Comparison of ENCODE assay signal across 1 cellular context in the genomic region with DNA sequence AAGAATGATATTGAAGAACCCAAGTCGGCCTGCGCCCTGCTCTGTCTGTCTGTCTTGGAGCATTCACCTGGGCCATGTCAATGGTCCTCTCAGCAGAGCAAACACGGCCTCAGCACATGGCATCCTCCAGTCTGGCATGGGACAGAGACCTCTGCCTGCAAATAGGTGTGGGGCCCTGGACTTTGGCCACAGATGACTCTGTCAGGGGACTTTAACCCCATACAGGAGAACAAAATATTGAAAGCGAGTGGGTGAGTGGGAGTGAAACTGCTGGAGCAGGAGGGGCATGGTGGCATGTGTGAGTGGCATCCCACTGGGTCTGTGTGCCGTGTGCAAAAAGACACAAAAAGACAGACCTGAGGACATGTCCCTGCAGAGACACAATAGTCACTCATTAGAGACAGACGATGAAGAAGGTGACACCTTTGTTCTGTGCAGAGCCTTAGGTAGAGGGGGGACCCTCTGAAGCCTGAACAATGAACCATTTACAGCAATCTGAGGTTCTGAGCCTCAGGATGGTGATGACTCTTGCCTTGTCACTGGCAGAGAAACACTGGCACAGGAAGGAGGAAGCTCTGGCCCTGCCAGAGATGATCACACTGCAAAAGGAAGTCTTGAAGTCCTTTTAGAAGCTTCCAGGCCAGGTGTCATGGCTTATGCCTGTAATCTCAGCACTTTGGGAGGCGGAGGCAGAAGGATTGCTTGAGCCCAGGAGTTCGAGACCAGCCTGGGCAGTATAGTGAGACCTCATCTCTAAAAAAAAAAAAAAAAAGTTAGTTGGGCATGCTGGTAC.
A peak's percentile ranks its signal among the peaks of the same experiment; 100 is the strongest.
TF ChIP-seq lines count a peak whose summit lies in the region.

No MANE protein-coding gene starts in this region.

TF ChIP-seq in liver, 16 proteins besides CTCF, POLR2A, EP300 and RAD21 (continued from another document):
- peak; percentile 59 for TF ChIP-seq REST (IDR thresholded peaks at IDR 0.05)
- peak; percentile 99 for TF ChIP-seq SP1 (IDR thresholded peaks at IDR 0.05)
- TF ChIP-seq TAF1 (conservative IDR thresholded peaks at IDR 0.05), result no peak
- peak; percentile 52 for TF ChIP-seq YY1 (IDR thresholded peaks at IDR 0.05)
- TF ChIP-seq, protein P1, sequence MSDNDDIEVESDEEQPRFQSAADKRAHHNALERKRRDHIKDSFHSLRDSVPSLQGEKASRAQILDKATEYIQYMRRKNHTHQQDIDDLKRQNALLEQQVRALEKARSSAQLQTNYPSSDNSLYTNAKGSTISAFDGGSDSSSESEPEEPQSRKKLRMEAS (IDR thresholded peaks at IDR 0.05), result peak; percentile 85
- TF ChIP-seq HNF4G (IDR thresholded peaks at IDR 0.05), result peak; percentile 99
- peak; percentile 63 for TF ChIP-seq FOXA2 (IDR thresholded peaks at IDR 0.05)
- TF ChIP-seq, protein P2, sequence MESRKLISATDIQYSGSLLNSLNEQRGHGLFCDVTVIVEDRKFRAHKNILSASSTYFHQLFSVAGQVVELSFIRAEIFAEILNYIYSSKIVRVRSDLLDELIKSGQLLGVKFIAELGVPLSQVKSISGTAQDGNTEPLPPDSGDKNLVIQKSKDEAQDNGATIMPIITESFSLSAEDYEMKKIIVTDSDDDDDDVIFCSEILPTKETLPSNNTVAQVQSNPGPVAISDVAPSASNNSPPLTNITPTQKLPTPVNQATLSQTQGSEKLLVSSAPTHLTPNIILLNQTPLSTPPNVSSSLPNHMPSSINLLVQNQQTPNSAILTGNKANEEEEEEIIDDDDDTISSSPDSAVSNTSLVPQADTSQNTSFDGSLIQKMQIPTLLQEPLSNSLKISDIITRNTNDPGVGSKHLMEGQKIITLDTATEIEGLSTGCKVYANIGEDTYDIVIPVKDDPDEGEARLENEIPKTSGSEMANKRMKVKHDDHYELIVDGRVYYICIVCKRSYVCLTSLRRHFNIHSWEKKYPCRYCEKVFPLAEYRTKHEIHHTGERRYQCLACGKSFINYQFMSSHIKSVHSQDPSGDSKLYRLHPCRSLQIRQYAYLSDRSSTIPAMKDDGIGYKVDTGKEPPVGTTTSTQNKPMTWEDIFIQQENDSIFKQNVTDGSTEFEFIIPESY (IDR thresholded peaks at IDR 0.05), result peak; percentile 68
- no peak for TF ChIP-seq ATF3 (IDR thresholded peaks at IDR 0.05)
- peak; percentile 49 for TF ChIP-seq NR2F2 (IDR thresholded peaks at IDR 0.05)
- peak in 1 of 2 donors; percentile 64 for TF ChIP-seq GABPA (IDR thresholded peaks at IDR 0.05 in 1 of 2, conservative IDR thresholded peaks at IDR 0.05 in 1 of 2)
- peak in 1 of 2 donors; percentile 85 for TF ChIP-seq EGR1 (IDR thresholded peaks at IDR 0.05; ENCODE audit: low read depth in 2 of 2)
- peak; percentile 48 for TF ChIP-seq FOXA1 (IDR thresholded peaks at IDR 0.05)
- peak; percentile 92 to 94 for TF ChIP-seq RXRA (IDR thresholded peaks at IDR 0.05)
- TF ChIP-seq JUND (IDR thresholded peaks at IDR 0.05), result peak; percentile 77 to 79
